ENCODE assay signal across 1 cellular context in genomic region chr6:131331873-131332759, GRCh38.
TF ChIP-seq lines count a peak whose summit lies in the region.

No MANE protein-coding gene starts in this region.

TF ChIP-seq in GM23338, 12 proteins besides CTCF, POLR2A, EP300 and RAD21 (continued from another document):
- no peak for TF ChIP-seq EZH2phosphoT487 (IDR thresholded peaks at IDR 0.05; ENCODE audit: unreplicated experiment)
- TF ChIP-seq ZNF462 (CRISPR knock-in tag; IDR thresholded peaks at IDR 0.05) = no peak
- TF ChIP-seq, protein P1, sequence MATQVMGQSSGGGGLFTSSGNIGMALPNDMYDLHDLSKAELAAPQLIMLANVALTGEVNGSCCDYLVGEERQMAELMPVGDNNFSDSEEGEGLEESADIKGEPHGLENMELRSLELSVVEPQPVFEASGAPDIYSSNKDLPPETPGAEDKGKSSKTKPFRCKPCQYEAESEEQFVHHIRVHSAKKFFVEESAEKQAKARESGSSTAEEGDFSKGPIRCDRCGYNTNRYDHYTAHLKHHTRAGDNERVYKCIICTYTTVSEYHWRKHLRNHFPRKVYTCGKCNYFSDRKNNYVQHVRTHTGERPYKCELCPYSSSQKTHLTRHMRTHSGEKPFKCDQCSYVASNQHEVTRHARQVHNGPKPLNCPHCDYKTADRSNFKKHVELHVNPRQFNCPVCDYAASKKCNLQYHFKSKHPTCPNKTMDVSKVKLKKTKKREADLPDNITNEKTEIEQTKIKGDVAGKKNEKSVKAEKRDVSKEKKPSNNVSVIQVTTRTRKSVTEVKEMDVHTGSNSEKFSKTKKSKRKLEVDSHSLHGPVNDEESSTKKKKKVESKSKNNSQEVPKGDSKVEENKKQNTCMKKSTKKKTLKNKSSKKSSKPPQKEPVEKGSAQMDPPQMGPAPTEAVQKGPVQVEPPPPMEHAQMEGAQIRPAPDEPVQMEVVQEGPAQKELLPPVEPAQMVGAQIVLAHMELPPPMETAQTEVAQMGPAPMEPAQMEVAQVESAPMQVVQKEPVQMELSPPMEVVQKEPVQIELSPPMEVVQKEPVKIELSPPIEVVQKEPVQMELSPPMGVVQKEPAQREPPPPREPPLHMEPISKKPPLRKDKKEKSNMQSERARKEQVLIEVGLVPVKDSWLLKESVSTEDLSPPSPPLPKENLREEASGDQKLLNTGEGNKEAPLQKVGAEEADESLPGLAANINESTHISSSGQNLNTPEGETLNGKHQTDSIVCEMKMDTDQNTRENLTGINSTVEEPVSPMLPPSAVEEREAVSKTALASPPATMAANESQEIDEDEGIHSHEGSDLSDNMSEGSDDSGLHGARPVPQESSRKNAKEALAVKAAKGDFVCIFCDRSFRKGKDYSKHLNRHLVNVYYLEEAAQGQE (IDR thresholded peaks at IDR 0.05; ENCODE audit: unreplicated experiment) = no peak
- no peak for TF ChIP-seq POLR2AphosphoS5 (IDR thresholded peaks at IDR 0.05; ENCODE audit: low read depth)
- no peak for TF ChIP-seq NANOG (IDR thresholded peaks at IDR 0.05; ENCODE audit: borderline replicate concordance)
